23 cellular contexts compared by ENCODE assay signal in the genomic region with DNA sequence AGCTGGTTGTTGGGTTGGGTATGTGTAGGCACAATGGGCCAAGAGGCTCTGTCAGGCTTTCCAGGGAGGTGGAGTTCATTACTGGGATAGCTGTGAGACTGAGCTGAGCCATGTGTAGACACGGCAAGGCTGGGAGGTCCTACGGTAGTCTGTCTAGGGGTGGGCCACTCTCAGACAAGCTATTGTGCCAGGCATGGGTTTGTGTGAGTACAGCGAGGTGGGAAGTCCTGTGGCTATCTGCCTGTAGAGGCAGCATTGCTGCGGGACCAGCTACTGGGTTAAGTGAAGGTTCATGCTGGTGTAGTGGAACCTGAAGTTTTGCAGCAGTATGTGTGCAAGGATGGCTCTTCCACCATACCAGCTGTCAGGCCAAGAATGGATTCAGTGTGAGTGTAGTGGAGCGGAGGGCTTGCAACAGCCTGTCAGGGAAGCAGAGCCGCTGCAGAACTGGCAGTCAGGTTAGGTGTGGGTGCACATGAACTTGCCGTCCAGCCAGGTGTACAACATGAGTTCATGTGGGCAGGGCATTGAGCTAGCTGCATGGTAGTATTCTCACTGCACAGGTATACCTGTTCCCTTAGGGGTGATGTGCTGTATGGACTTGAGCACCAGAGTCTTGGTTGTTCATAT.
DNase-seq lines count a peak whose midpoint lies in the region; ATAC-seq and TF ChIP-seq lines count a peak whose summit lies in the region.
"Had no signal": no experiment of that assay in that cellular context is flagged by ENCODE, and none has a peak within 500 bp of the region (broad histone marks: within the 10 kb centered on the region; RNA-seq: fewer than 3 reads in every experiment).

No MANE protein-coding gene starts in this region.

- H3K4me3 ChIP-seq in heart right ventricle (no peak overlapping the region), Karpas-422 (ENCODE audit: low read length) (no peak overlapping the region)
- H3K4me3 ChIP-seq: K562, PC-9 had no signal

- H3K79me2 ChIP-seq in Karpas-422 (ENCODE audit: low read length): no peaks in the 10 kb centered on the region

- H3K36me3 ChIP-seq in heart right ventricle: no peaks in the 10 kb centered on the region
- H3K36me3 ChIP-seq in Karpas-422 (ENCODE audit: insufficient read depth, low read length): no peaks in the 10 kb centered on the region

- H3K9ac ChIP-seq in Karpas-422 (ENCODE audit: low read length): no peak overlapping the region

- ATAC-seq in Right ventricle myocardium inferior: no peak
- no peak for ATAC-seq in heart right ventricle
- ATAC-seq in omental fat pad (ENCODE audit: low FRiP score): peak; percentile 23
- ATAC-seq: CD8-positive, alpha-beta T cell; K562 had no signal

- H3K9me3 ChIP-seq in heart right ventricle: peaks cover 0 to 50% (median 11%) of the 10 kb centered on the region in 11 donors
- peaks cover 9% of the 10 kb centered on the region for H3K9me3 ChIP-seq in Karpas-422 (ENCODE audit: low read length)

- H4K20me1 ChIP-seq in Karpas-422 (ENCODE audit: insufficient read depth, low read depth, low read length): no peaks in the 10 kb centered on the region

- no peak overlapping the region for H2AFZ ChIP-seq in Karpas-422 (ENCODE audit: low read length)
- H2AFZ ChIP-seq: PC-9 had no signal

- no peaks in the 10 kb centered on the region for H3K9me2 ChIP-seq in Karpas-422 (replicated peaks; ENCODE audit: insufficient read depth, low read length)

- TF ChIP-seq CTCF in heart right ventricle (IDR thresholded peaks at IDR 0.05) (no peak), omental fat pad (IDR thresholded peaks at IDR 0.05) (no peak)

- intact Hi-C loops in Right ventricle myocardium inferior (cut with DNase I): no loop called here
- intact Hi-C loops in heart right ventricle (cut with DNase I): no loop called here

- no peaks in the 10 kb centered on the region for H3K4me1 ChIP-seq in heart right ventricle
- no peaks in the 10 kb centered on the region for H3K4me1 ChIP-seq in Karpas-422 (ENCODE audit: low read length)

- H3K4me2 ChIP-seq in Karpas-422 (ENCODE audit: low read depth, low read length, poor library complexity, severe bottlenecking): no peak overlapping the region
- H3K4me2 ChIP-seq: PC-9 had no signal

- no peak overlapping the region for H3K27ac ChIP-seq in heart right ventricle
- no peak overlapping the region for H3K27ac ChIP-seq in Karpas-422 (ENCODE audit: low read length)
- H3K27ac ChIP-seq: 22Rv1, C4-2B, HL-60, PC-9 had no signal

- 94 to 97% methylated on average over 7 of the region's 7 CpGs for WGBS in heart right ventricle, 2 donors

- H3K27me3 ChIP-seq in heart right ventricle: no peaks in the 10 kb centered on the region
- no peaks in the 10 kb centered on the region for H3K27me3 ChIP-seq in Karpas-422 (ENCODE audit: low read length)

- DNase-seq in Right ventricle myocardium inferior (ENCODE audit: missing footprints) (peak; percentile 45), heart right ventricle (no peak), Karpas-422 (peak; percentile 37), iPS-NIHi11 (ENCODE audit: low spot score) (peak; percentile 23), omental fat pad (ENCODE audit: low spot score) (no peak), SHP77 (lab: John Stamatoyannopoulos, UW) (no peak), GOT3 (lab: John Stamatoyannopoulos, UW) (no peak), NCI-H2029 (lab: John Stamatoyannopoulos, UW) (no peak)
- DNase-seq: CD8-positive, alpha-beta T cell; DMS 273 treated with DMSO at 0.1 percent for 48 hours; DND-41; HCEC 1CT; NCI-H1105 treated with DMSO at 0.1 percent for 48 hours; NCI-H146; NCI-H1930; NCI-H2227 treated with DMSO at 0.1 percent for 48 hours; NCI-H526 treated with DMSO at 0.1 percent for 48 hours; PC-9; SHP77 treated with DMSO at 0.1 percent for 48 hours had no signal

Comparison
In these comparisons a context has a peak if more than half of its experiments do, and no peak if none do; other contexts are left out.
1. DNase-seq: peak in Right ventricle myocardium inferior (single experiment), Karpas-422 (single experiment) and iPS-NIHi11 (single experiment); none in heart right ventricle (0 of 2), omental fat pad (single experiment), SHP77 (0 of 2), GOT3 (single experiment) and NCI-H2029 (single experiment).